9 cellular contexts compared by ENCODE assay signal in genomic region chr11:59400461-59401261, GRCh38. TPM values are rescaled to one million over a fixed set of nuclear protein-coding genes. Genes with fewer than 3 reads are reported as not detected.
"Had no signal": no experiment of that assay in that cellular context is flagged by ENCODE, and none has a peak within 500 bp of the region (broad histone marks: within the 10 kb centered on the region; RNA-seq: fewer than 3 reads in every experiment).

No MANE protein-coding gene starts in this region.

- H3K4me3 ChIP-seq: K562 had no signal

- DNase-seq: IMR-90, KBM-7, KG1 had no signal

- FAIRE-seq: HTR-8/SVneo, K562 had no signal

- ATAC-seq: K562 had no signal

- H3K27ac ChIP-seq: HL-60 had no signal

RNA-seq across cellular contexts. Expression of gene OR5A2, which starts 25.6 kb away (rescaled TPM):
- total RNA-seq: HT-29, HT1080, IMR-90, K562 had no signal
- polyA plus RNA-seq: IgD-negative memory B cell, IMR-90, K562 had no signal

RNA-seq across cellular contexts. Expression of gene OR5A1, which starts 35.6 kb away (rescaled TPM):
- total RNA-seq: HT-29, HT1080, IMR-90, K562 had no signal
- polyA plus RNA-seq: IgD-negative memory B cell, IMR-90, K562 had no signal

RNA-seq across cellular contexts. Expression of gene OR5AN1, which starts 42.0 kb away (rescaled TPM):
- total RNA-seq: HT-29, HT1080, IMR-90, K562 had no signal
- polyA plus RNA-seq: IgD-negative memory B cell, IMR-90, K562 had no signal

RNA-seq across cellular contexts. Expression of gene OR4D6, which starts 56.1 kb away (rescaled TPM):
- total RNA-seq: HT-29, HT1080, IMR-90, K562 had no signal
- polyA plus RNA-seq: IgD-negative memory B cell, IMR-90, K562 had no signal
